16 cellular contexts compared by ENCODE assay signal in genomic region chr12:100114574-100114973, GRCh38. TPM values are rescaled to one million over a fixed set of nuclear protein-coding genes. Genes with fewer than 3 reads are reported as not detected.
DNase-seq lines count a peak whose midpoint lies in the region; ATAC-seq and TF ChIP-seq lines count a peak whose summit lies in the region.
"Had no signal": no experiment of that assay in that cellular context is flagged by ENCODE, and none has a peak within 500 bp of the region (broad histone marks: within the 10 kb centered on the region; RNA-seq: fewer than 3 reads in every experiment).

No MANE protein-coding gene starts in this region.

- DNase-seq in GM03348 (ENCODE audit: low spot score) (peak; percentile 35), NCI-H446 (lab: John Stamatoyannopoulos, UW) (peak; percentile 34 to 66), fibroblast of the aortic adventitia (ENCODE audit: low read depth) (peak; percentile 15), lower lobe of right lung (no peak), mucosa of gallbladder (ENCODE audit: low spot score) (no peak)
- DNase-seq: activated CD8-positive, alpha-beta T cell treated with anti-CD3 and anti-CD28 coated beads, Interleukin-2, amount 10 ng/mL, durations not matched to agents 7 days and 5 days; activated naive CD8-positive, alpha-beta T cell treated with anti-CD3 and anti-CD28 coated beads, Interleukin-2, amount 50 U/mL, for 24 hours; caudate nucleus; effector memory CD4-positive, alpha-beta T cell; Kasumi-1; left ventricle myocardium superior; ovary; stimulated activated CD4-positive, alpha-beta T cell treated with anti-CD3 and anti-CD28 coated beads, Interleukin-4, amount 100 ng/mL, for 1 hour had no signal

- H3K4me1 ChIP-seq in lower lobe of right lung = no peaks in the 10 kb centered on the region

- TF ChIP-seq CTCF in fibroblast of the aortic adventitia (IDR thresholded peaks at IDR 0.05; ENCODE audit: insufficient read depth, low read length) (no peak), lower lobe of right lung (IDR thresholded peaks at IDR 0.05) (no peak)

- H3K27me3 ChIP-seq in lower lobe of right lung (ENCODE audit: low read depth) = no peaks in the 10 kb centered on the region
- H3K27me3 ChIP-seq: ovary had no signal

- H3K36me3 ChIP-seq in lower lobe of right lung = no peaks in the 10 kb centered on the region
- H3K36me3 ChIP-seq: ovary had no signal

- H3K4me3 ChIP-seq in fibroblast of the aortic adventitia (ENCODE audit: low read depth, low read length) = no peak overlapping the region
- H3K4me3 ChIP-seq in lower lobe of right lung = no peak overlapping the region
- H3K4me3 ChIP-seq: ovary had no signal

- no peaks in the 10 kb centered on the region for H3K9me3 ChIP-seq in lower lobe of right lung
- H3K9me3 ChIP-seq: ovary had no signal

- peak; percentile 62 for ATAC-seq in GM21423 (IDR thresholded peaks at IDR 0.05; ENCODE audit: unreplicated experiment)
- ATAC-seq in lower lobe of right lung = no peak
- ATAC-seq in GM18858 (IDR thresholded peaks at IDR 0.05; ENCODE audit: unreplicated experiment) = no peak
- ATAC-seq in GM21528 (IDR thresholded peaks at IDR 0.05; ENCODE audit: low FRiP score, unreplicated experiment) = no peak
- ATAC-seq: activated CD8-positive, alpha-beta T cell treated with anti-CD3 and anti-CD28 coated beads, Interleukin-2, amount 10 ng/mL, durations not matched to agents 7 days and 5 days; activated naive CD8-positive, alpha-beta T cell treated with anti-CD3 and anti-CD28 coated beads, Interleukin-2, amount 50 U/mL, for 24 hours; left ventricle myocardium superior had no signal

- intact Hi-C loops in lower lobe of right lung (cut with DNase I) = no loop called here

- no peak overlapping the region for H3K27ac ChIP-seq in lower lobe of right lung
- H3K27ac ChIP-seq: ovary had no signal

RNA-seq across cellular contexts. Expression of gene BLTP3B, which starts 28.1 kb away (rescaled TPM):
- 54.7 and 72.9 TPM in 2 replicates for total RNA-seq in fibroblast of the aortic adventitia (ENCODE audit: low replicate concordance)
- 24.2 TPM for total RNA-seq in lower lobe of right lung
- 25.2 TPM for total RNA-seq in mucosa of gallbladder

Comparison
In these comparisons a context has a peak if more than half of its experiments do, and no peak if none do; other contexts are left out.
1. DNase-seq: peak in GM03348 (single experiment), NCI-H446 (2 of 2) and fibroblast of the aortic adventitia (single experiment); none in lower lobe of right lung (single experiment) and mucosa of gallbladder (single experiment).